ENCODE assay signal across 2 cellular contexts in the genomic region with DNA sequence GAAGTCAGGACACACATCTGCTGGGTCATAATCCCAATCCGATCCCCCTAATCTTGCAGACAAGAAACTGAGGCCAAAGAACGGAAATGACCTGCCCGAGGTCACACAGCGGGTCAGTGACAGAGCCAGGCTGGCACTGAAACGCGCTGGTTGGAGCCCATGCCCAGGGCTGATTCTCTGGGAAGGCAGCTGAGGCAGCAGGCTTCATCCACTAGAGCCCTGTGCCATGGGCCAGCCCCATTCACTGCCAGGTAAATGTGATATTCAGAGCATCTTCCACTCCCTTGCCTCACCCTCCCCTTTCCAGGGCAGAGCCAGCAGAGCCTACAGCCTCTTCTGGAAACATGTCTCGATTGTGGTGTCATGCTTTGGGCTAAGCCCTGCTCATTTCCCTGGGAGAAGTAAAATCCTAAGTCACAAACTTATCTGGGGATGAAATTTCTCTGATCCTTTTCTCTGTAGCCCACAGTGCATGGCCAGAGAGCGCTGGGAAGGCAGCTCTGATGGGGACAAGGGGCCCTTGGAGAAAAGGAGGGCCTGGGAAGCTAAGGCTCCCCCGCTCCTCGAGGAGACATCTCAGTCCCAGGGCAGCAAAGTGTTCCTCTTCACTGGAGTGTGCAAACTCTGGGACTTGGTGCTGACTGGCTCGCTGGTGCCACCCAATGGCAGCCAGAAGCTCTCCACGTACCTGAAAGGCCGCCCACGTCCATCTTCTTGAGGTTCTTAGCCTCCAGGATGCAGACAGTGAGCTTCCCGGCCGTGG.
TF ChIP-seq lines count a peak whose summit lies in the region.

No MANE protein-coding gene starts in this region.

TF ChIP-seq in SK-N-SH treated with all-trans-retinoic acid at 6 μM for 48 hours, 23 proteins besides CTCF, POLR2A, EP300 and RAD21:
- TF ChIP-seq, protein P1, sequence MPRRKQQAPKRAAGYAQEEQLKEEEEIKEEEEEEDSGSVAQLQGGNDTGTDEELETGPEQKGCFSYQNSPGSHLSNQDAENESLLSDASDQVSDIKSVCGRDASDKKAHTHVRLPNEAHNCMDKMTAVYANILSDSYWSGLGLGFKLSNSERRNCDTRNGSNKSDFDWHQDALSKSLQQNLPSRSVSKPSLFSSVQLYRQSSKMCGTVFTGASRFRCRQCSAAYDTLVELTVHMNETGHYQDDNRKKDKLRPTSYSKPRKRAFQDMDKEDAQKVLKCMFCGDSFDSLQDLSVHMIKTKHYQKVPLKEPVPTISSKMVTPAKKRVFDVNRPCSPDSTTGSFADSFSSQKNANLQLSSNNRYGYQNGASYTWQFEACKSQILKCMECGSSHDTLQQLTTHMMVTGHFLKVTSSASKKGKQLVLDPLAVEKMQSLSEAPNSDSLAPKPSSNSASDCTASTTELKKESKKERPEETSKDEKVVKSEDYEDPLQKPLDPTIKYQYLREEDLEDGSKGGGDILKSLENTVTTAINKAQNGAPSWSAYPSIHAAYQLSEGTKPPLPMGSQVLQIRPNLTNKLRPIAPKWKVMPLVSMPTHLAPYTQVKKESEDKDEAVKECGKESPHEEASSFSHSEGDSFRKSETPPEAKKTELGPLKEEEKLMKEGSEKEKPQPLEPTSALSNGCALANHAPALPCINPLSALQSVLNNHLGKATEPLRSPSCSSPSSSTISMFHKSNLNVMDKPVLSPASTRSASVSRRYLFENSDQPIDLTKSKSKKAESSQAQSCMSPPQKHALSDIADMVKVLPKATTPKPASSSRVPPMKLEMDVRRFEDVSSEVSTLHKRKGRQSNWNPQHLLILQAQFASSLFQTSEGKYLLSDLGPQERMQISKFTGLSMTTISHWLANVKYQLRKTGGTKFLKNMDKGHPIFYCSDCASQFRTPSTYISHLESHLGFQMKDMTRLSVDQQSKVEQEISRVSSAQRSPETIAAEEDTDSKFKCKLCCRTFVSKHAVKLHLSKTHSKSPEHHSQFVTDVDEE (CRISPR knock-in tag; IDR thresholded peaks at IDR 0.05), result no peak
- TF ChIP-seq ZFP3 (CRISPR knock-in tag; IDR thresholded peaks at IDR 0.05), result 0 out of 2 replicates have a peak, but pooled peaks have one; percentile 31
TF ChIP-seq in SK-N-SH treated with all-trans-retinoic acid at 6 μM for 48 hours: peak in this region for 1.

TF ChIP-seq in H1, 55 proteins besides CTCF, POLR2A, EP300 and RAD21:
- no peak for TF ChIP-seq CHD2 (IDR thresholded peaks at IDR 0.05; ENCODE audit: low read length)
- 0 out of 2 replicates have a peak, but pooled peaks have one; percentile 52 for TF ChIP-seq EGR1 (IDR thresholded peaks at IDR 0.05; ENCODE audit: borderline replicate concordance, low read depth, low read length)
